1 cellular context compared by ENCODE assay signal in genomic region chr22:36865346-36865745, GRCh38.
A peak's percentile ranks its signal among the peaks of the same experiment; 100 is the strongest.
TF ChIP-seq lines count a peak whose summit lies in the region.

No MANE protein-coding gene starts in this region.

TF ChIP-seq in GM12878, 131 proteins besides CTCF, POLR2A, EP300 and RAD21:
- no peak for TF ChIP-seq STAT1 (conservative IDR thresholded peaks at IDR 0.05)
- TF ChIP-seq REST (IDR thresholded peaks at IDR 0.05; ENCODE audit: low read depth, low read length), result peak; percentile 82
- TF ChIP-seq BCL11A (IDR thresholded peaks at IDR 0.05; ENCODE audit: low read depth, low read length), result no peak
